In the genomic region with DNA sequence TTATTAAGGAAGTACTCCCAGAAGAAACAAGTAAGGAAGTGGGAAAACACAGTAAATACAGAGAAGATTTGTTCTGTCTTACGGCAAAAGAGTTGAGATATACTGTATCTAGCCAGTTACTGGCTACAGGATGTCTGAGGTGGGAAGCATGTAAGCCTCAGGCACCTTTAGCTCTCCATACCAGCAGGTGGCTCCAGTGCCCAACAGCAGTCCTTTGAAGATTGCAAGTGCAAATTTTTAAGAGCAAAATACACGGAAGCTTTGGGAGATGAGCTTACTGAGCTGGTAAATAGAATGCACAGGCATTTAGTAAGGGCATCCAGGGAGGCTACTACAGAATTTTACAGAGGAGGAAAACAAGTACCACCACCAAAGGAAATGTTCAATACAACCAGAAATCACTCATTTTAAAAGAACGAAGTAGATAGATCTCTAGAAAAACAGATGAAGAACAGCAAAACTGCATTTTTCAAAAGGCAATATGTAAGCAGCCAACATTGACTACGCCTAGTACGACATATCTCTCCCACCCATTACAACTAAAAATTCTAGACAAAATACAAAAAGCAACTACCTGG, we compare ENCODE assay signal across 8 cellular contexts. TPM values are rescaled to one million over a fixed set of nuclear protein-coding genes. Genes with fewer than 3 reads are reported as not detected.
DNase-seq lines count a peak whose midpoint lies in the region; ATAC-seq and TF ChIP-seq lines count a peak whose summit lies in the region.

No MANE protein-coding gene starts in this region.

- H3K4me3 ChIP-seq in retinal pigment epithelial cell (ENCODE audit: low read length) (no peak overlapping the region), thyroid gland (replicated peaks in 1 of 3) (no peak overlapping the region), vagina (no peak overlapping the region)

- H3K27ac ChIP-seq in thyroid gland (no peak overlapping the region), vagina (no peak overlapping the region)

- 57 to 62% methylated on average over 5 of the region's 5 CpGs for WGBS in thyroid gland, 2 donors

- H3K4me3 Mint-ChIP-seq in activated T-cell treated with anti-CD3 and anti-CD28 coated beads, Interleukin-2, amount 50 U/mL, for 4 hours = no peak overlapping the region

- H3K9me3 Mint-ChIP-seq in activated T-cell treated with anti-CD3 and anti-CD28 coated beads, Interleukin-2, amount 50 U/mL, for 4 hours = no peaks in the 10 kb centered on the region

- H3K36me3 Mint-ChIP-seq in activated T-cell treated with anti-CD3 and anti-CD28 coated beads, Interleukin-2, amount 50 U/mL, for 4 hours (ENCODE audit: insufficient read depth) = no peaks in the 10 kb centered on the region

- in situ Hi-C loops in T47D (cut with HindIII; ENCODE audit: low pct_unique_long_range_greater_than_20kb, low sequenced_read_pairs) = no loop called here

- peak; percentile 26 to 35 for DNase-seq in activated T-cell treated with anti-CD3 and anti-CD28 coated beads, Interleukin-2, amount 50 U/mL, for 48 hours
- no peak for DNase-seq in activated T-cell treated with anti-CD3 and anti-CD28 coated beads, Interleukin-2, amount 50 U/mL, for 4 hours
- DNase-seq in NCI-H2171 (lab: John Stamatoyannopoulos, UW) (peak; percentile 14), T47D (ENCODE audit: low read depth in 1 of 2, low spot score in 1 of 2) (peak; percentile 28 to 67), retinal pigment epithelial cell (ENCODE audit: low read depth) (no peak), thyroid gland (no peak), vagina (ENCODE audit: extremely low spot score in 2 of 2) (no peak), activated gamma-delta T cell treated with Interleukin-2 at 50 U/mL for 16 hours (no peak)

- TF ChIP-seq CTCF in retinal pigment epithelial cell (conservative IDR thresholded peaks at IDR 0.05; ENCODE audit: low read depth, low read length) = peak; percentile 3
- no peak for TF ChIP-seq CTCF in thyroid gland (IDR thresholded peaks at IDR 0.05)
- TF ChIP-seq CTCF in vagina (IDR thresholded peaks at IDR 0.05) = peak in 1 of 3 experiments; percentile 32

- H3K4me1 ChIP-seq in thyroid gland (no peaks in the 10 kb centered on the region), vagina (no peaks in the 10 kb centered on the region)

- no peaks in the 10 kb centered on the region for H3K9me3 ChIP-seq in thyroid gland
- H3K9me3 ChIP-seq in vagina = no peaks in the 10 kb centered on the region

- peaks cover 17% of the 10 kb centered on the region for H3K27me3 Mint-ChIP-seq in activated T-cell treated with anti-CD3 and anti-CD28 coated beads, Interleukin-2, amount 50 U/mL, for 4 hours (ENCODE audit: low read depth)

- H3K27me3 ChIP-seq in thyroid gland (no peaks in the 10 kb centered on the region), vagina (no peaks in the 10 kb centered on the region)

- ATAC-seq in activated T-cell treated with anti-CD3 and anti-CD28 coated beads, Interleukin-2, amount 50 U/mL, for 4 hours = no peak

- TF ChIP-seq POLR2A in thyroid gland (IDR thresholded peaks at IDR 0.05) = no peak
- no peak for TF ChIP-seq POLR2A in vagina (IDR thresholded peaks at IDR 0.05)

- H3K4me1 Mint-ChIP-seq in activated T-cell treated with anti-CD3 and anti-CD28 coated beads, Interleukin-2, amount 50 U/mL, for 4 hours (ENCODE audit: low read depth) = no peaks in the 10 kb centered on the region

- intact Hi-C loops in thyroid gland (cut with DNase I) = no loop called here
- intact Hi-C loops in vagina (cut with DNase I) = no loop called here

- H3K36me3 ChIP-seq in thyroid gland = no peaks in the 10 kb centered on the region
- H3K36me3 ChIP-seq in vagina = no peaks in the 10 kb centered on the region

RNA-seq across cellular contexts. Expression of gene VSTM2B, which starts 57.9 kb away (rescaled TPM):
- not detected for total RNA-seq in activated T-cell treated with anti-CD3 and anti-CD28 coated beads, Interleukin-2, amount 50 U/mL, for 4 hours
- not detected for total RNA-seq in thyroid gland
- total RNA-seq in vagina = 0.98 TPM

Comparison
In these comparisons a context has a peak if more than half of its experiments do, and no peak if none do; other contexts are left out.
1. DNase-seq: peak in activated T-cell treated with anti-CD3 and anti-CD28 coated beads, Interleukin-2, amount 50 U/mL, for 48 hours (2 of 2), NCI-H2171 (single experiment) and T47D (2 of 2); none in activated T-cell treated with anti-CD3 and anti-CD28 coated beads, Interleukin-2, amount 50 U/mL, for 4 hours (single experiment), retinal pigment epithelial cell (single experiment), thyroid gland (0 of 2), vagina (0 of 2) and activated gamma-delta T cell treated with Interleukin-2 at 50 U/mL for 16 hours (single experiment).